In the genomic region with DNA sequence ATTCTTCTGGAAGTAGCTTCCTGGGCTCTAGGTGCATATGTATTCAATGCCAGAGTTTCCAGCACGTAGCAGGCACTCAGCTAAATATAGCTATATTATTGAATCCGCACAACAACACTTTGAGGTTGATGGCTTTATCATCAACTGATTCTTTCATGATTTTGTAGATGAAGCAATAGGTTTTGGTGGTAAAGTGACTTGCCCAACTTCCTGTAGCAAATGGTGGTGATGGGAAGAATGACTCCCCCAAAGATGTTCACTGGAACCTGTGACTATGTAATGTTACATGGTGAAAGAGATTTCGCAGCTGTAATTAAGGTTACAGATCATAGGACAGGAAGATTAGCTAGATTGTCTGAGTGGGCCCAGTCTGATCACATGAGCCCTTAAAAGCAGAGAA, we compare ENCODE assay signal across 1 cellular context.
TF ChIP-seq lines count a peak whose summit lies in the region.

No MANE protein-coding gene starts in this region.

TF ChIP-seq in HepG2, 621 proteins besides CTCF, POLR2A, EP300 and RAD21:
- TF ChIP-seq HDAC6 (IDR thresholded peaks at IDR 0.05; ENCODE audit: low read depth, low read length) (no peak), ZNF572 (CRISPR knock-in tag; IDR thresholded peaks at IDR 0.05) (no peak), ZNF674 (CRISPR knock-in tag; IDR thresholded peaks at IDR 0.05; ENCODE audit: low read depth) (no peak), ZNF143 (CRISPR knock-in tag; IDR thresholded peaks at IDR 0.05) (no peak), PHB2 (IDR thresholded peaks at IDR 0.05; ENCODE audit: partially characterized antibody) (no peak), MXI1 (IDR thresholded peaks at IDR 0.05; ENCODE audit: borderline replicate concordance, low read depth, low read length) (no peak), ZNF891 (CRISPR knock-in tag; IDR thresholded peaks at IDR 0.05) (no peak)
- TF ChIP-seq, protein P1, sequence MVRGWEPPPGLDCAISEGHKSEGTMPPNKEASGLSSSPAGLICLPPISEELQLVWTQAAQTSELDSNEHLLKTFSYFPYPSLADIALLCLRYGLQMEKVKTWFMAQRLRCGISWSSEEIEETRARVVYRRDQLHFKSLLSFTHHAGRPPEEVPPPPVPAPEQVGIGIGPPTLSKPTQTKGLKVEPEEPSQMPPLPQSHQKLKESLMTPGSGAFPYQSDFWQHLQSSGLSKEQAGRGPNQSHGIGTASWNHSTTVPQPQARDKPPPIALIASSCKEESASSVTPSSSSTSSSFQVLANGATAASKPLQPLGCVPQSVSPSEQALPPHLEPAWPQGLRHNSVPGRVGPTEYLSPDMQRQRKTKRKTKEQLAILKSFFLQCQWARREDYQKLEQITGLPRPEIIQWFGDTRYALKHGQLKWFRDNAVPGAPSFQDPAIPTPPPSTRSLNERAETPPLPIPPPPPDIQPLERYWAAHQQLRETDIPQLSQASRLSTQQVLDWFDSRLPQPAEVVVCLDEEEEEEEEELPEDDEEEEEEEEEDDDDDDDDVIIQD (CRISPR knock-in tag; IDR thresholded peaks at IDR 0.05; ENCODE audit: low read depth) = no peak
- TF ChIP-seq, protein P2, sequence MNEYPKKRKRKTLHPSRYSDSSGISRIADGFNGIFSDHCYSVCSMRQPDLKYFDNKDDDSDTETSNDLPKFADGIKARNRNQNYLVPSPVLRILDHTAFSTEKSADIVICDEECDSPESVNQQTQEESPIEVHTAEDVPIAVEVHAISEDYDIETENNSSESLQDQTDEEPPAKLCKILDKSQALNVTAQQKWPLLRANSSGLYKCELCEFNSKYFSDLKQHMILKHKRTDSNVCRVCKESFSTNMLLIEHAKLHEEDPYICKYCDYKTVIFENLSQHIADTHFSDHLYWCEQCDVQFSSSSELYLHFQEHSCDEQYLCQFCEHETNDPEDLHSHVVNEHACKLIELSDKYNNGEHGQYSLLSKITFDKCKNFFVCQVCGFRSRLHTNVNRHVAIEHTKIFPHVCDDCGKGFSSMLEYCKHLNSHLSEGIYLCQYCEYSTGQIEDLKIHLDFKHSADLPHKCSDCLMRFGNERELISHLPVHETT (CRISPR knock-in tag; conservative IDR thresholded peaks at IDR 0.05) = no peak
- TF ChIP-seq, protein P3, sequence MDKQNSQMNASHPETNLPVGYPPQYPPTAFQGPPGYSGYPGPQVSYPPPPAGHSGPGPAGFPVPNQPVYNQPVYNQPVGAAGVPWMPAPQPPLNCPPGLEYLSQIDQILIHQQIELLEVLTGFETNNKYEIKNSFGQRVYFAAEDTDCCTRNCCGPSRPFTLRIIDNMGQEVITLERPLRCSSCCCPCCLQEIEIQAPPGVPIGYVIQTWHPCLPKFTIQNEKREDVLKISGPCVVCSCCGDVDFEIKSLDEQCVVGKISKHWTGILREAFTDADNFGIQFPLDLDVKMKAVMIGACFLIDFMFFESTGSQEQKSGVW (CRISPR knock-in tag; IDR thresholded peaks at IDR 0.05; ENCODE audit: borderline replicate concordance) = no peak
- TF ChIP-seq, protein P4, sequence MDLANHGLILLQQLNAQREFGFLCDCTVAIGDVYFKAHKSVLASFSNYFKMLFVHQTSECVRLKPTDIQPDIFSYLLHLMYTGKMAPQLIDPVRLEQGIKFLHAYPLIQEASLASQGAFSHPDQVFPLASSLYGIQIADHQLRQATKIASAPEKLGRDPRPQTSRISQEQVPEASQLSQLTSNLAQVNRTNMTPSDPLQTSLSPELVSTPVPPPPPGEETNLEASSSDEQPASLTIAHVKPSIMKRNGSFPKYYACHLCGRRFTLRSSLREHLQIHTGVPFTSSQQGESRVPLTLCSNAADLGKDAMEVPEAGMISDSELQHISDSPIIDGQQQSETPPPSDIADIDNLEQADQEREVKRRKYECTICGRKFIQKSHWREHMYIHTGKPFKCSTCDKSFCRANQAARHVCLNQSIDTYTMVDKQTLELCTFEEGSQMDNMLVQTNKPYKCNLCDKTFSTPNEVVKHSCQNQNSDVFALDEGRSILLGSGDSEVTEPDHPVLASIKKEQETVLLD (CRISPR knock-in tag; IDR thresholded peaks at IDR 0.05; ENCODE audit: low read depth) = no peak
- TF ChIP-seq, protein P5, sequence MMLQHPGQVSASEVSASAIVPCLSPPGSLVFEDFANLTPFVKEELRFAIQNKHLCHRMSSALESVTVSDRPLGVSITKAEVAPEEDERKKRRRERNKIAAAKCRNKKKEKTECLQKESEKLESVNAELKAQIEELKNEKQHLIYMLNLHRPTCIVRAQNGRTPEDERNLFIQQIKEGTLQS (CRISPR knock-in tag; IDR thresholded peaks at IDR 0.05) = no peak
- TF ChIP-seq, protein P6, sequence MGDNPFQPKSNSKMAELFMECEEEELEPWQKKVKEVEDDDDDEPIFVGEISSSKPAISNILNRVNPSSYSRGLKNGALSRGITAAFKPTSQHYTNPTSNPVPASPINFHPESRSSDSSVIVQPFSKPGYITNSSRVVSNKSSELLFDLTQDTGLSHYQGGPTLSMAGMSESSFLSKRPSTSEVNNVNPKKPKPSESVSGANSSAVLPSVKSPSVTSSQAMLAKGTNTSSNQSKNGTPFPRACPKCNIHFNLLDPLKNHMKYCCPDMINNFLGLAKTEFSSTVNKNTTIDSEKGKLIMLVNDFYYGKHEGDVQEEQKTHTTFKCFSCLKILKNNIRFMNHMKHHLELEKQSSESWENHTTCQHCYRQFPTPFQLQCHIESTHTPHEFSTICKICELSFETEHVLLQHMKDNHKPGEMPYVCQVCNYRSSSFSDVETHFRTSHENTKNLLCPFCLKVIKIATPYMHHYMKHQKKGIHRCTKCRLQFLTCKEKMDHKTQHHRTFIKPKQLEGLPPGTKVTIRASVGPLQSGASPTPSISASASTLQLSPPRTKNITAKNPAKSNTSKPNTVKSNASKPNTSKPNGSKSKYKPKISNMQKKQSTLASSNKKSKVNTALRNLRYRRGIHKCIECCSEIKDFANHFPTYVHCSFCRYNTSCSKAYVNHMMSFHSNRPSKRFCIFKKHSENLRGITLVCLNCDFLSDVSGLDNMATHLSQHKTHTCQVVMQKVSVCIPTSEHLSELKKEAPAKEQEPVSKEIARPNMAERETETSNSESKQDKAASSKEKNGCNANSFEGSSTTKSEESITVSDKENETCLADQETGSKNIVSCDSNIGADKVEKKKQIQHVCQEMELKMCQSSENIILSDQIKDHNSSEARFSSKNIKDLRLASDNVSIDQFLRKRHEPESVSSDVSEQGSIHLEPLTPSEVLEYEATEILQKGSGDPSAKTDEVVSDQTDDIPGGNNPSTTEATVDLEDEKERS (CRISPR knock-in tag; IDR thresholded peaks at IDR 0.05) = no peak
TF ChIP-seq in HepG2: peak in this region for 0.
